8 cellular contexts compared by ENCODE assay signal in the genomic region with DNA sequence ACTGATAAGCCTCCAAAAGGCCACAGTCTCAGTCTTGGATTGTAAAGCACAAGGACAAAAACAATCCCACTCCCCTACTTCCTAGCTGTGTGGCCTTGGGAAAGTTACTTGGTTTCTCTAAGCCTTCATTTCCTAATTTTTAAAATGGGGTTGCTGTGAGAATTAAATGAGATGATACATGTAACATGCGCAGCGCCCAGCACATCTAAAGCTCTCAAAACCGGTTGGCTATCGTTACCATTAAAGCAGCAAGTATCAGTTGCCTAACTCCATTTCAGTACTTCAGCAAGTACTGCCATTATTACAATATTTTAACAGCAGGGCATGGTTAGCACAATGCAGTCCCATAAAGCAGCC. TPM values are rescaled to one million over a fixed set of nuclear protein-coding genes. Genes with fewer than 3 reads are reported as not detected.
DNase-seq lines count a peak whose midpoint lies in the region; ATAC-seq and TF ChIP-seq lines count a peak whose summit lies in the region.

No MANE protein-coding gene starts in this region.

- ATAC-seq in natural killer cell = no peak
- no peak for ATAC-seq in natural killer cell treated with Interleukin-12 subunit alpha and Interleukin-12 subunit beta and Interleukin-15 and Interleukin-18, amount 100 ng/mL, for 72 hours
- ATAC-seq in GM21717 (IDR thresholded peaks at IDR 0.05; ENCODE audit: unreplicated experiment) = no peak

- intact Hi-C loops in natural killer cell (cut with micrococcal nuclease) = no loop called here

- H3K27ac ChIP-seq in brain microvascular endothelial cell = no peak overlapping the region

- H3K9me3 Mint-ChIP-seq in natural killer cell (no peaks in the 10 kb centered on the region), mesothelial cell of epicardium (no peaks in the 10 kb centered on the region)
- no peaks in the 10 kb centered on the region for H3K9me3 Mint-ChIP-seq in natural killer cell treated with Interleukin-12 subunit alpha and Interleukin-12 subunit beta and Interleukin-15 and Interleukin-18, amount 100 ng/mL, for 72 hours

- H3K27me3 ChIP-seq in brain microvascular endothelial cell (replicated peaks) = peaks cover 30% of the 10 kb centered on the region

- TF ChIP-seq CTCF in natural killer cell (IDR thresholded peaks at IDR 0.05) (no peak), brain microvascular endothelial cell (IDR thresholded peaks at IDR 0.05; ENCODE audit: low read depth, low read length, missing control alignments) (no peak), mesothelial cell of epicardium (IDR thresholded peaks at IDR 0.05; ENCODE audit: unreplicated experiment) (no peak)

- no peaks in the 10 kb centered on the region for H3K36me3 Mint-ChIP-seq in natural killer cell
- peaks cover 11% of the 10 kb centered on the region for H3K36me3 Mint-ChIP-seq in natural killer cell treated with Interleukin-12 subunit alpha and Interleukin-12 subunit beta and Interleukin-15 and Interleukin-18, amount 100 ng/mL, for 72 hours
- H3K36me3 Mint-ChIP-seq in mesothelial cell of epicardium = no peaks in the 10 kb centered on the region

- no peak for DNase-seq in natural killer cell
- no peak for DNase-seq in natural killer cell treated with Interleukin-12 subunit alpha and Interleukin-12 subunit beta and Interleukin-15 and Interleukin-18, amount 100 ng/mL, for 72 hours (ENCODE audit: low spot score)
- DNase-seq in brain microvascular endothelial cell = no peak
- DNase-seq in mesothelial cell of epicardium (ENCODE audit: low spot score in 2 of 2, unreplicated experiment in 2 of 2) = no peak
- DNase-seq in NOMO-1 treated with DMSO at 0.1 percent for 48 hours (lab: John Stamatoyannopoulos, UW; ENCODE audit: unreplicated experiment) = no peak
- DNase-seq in NCI-H1436 treated with DMSO at 0.1 percent for 48 hours (lab: John Stamatoyannopoulos, UW) = no peak
- DNase-seq in cerebellar cortex (ENCODE audit: low spot score) = no peak

- peaks cover 43 to 66% of the 10 kb centered on the region in 2 donors for H3K27me3 Mint-ChIP-seq in natural killer cell (ENCODE audit: low read depth in 2 of 2)
- H3K27me3 Mint-ChIP-seq in natural killer cell treated with Interleukin-12 subunit alpha and Interleukin-12 subunit beta and Interleukin-15 and Interleukin-18, amount 100 ng/mL, for 72 hours = peaks cover 42 to 66% of the 10 kb centered on the region in 2 donors
- peaks cover 77% of the 10 kb centered on the region for H3K27me3 Mint-ChIP-seq in mesothelial cell of epicardium (ENCODE audit: low read depth)

- H3K36me3 ChIP-seq in brain microvascular endothelial cell (replicated peaks) = no peaks in the 10 kb centered on the region

- peak overlapping the region; percentile 55 for H3K4me3 ChIP-seq in brain microvascular endothelial cell (ENCODE audit: low read depth, low read length)

- H3K4me3 Mint-ChIP-seq in natural killer cell (peak overlapping the region; percentile 57), mesothelial cell of epicardium (peak overlapping the region; percentile 80)
- H3K4me3 Mint-ChIP-seq in natural killer cell treated with Interleukin-12 subunit alpha and Interleukin-12 subunit beta and Interleukin-15 and Interleukin-18, amount 100 ng/mL, for 72 hours = no peak overlapping the region

- H3K27ac Mint-ChIP-seq in natural killer cell = no peak overlapping the region
- no peak overlapping the region for H3K27ac Mint-ChIP-seq in natural killer cell treated with Interleukin-12 subunit alpha and Interleukin-12 subunit beta and Interleukin-15 and Interleukin-18, amount 100 ng/mL, for 72 hours
- no peak overlapping the region for H3K27ac Mint-ChIP-seq in mesothelial cell of epicardium

- H3K4me1 Mint-ChIP-seq in natural killer cell = peaks cover 3 to 4% of the 10 kb centered on the region in 2 donors
- peaks cover 2 to 6% of the 10 kb centered on the region in 2 donors for H3K4me1 Mint-ChIP-seq in natural killer cell treated with Interleukin-12 subunit alpha and Interleukin-12 subunit beta and Interleukin-15 and Interleukin-18, amount 100 ng/mL, for 72 hours (ENCODE audit: low read depth in 2 of 2)
- H3K4me1 Mint-ChIP-seq in mesothelial cell of epicardium = peaks cover 11% of the 10 kb centered on the region

- in situ Hi-C loops in brain microvascular endothelial cell (cut with HindIII; ENCODE audit: low pct_ligation_motif_present, low sequenced_read_pairs) = loop anchor here (25.0 kb wide), 1 partner anchor 267 kb away; no protein-coding TSS in a partner anchor

RNA-seq across cellular contexts. Expression of a gene that starts 1.9 kb away (rescaled TPM):
- total RNA-seq in natural killer cell (under 1 TPM; 0.27 to 0.95 (median 0.52) TPM), mesothelial cell of epicardium (5.0 to 6.2 TPM (median 5.7 TPM) in 3 replicates)
- not detected for total RNA-seq in natural killer cell treated with Interleukin-12 subunit alpha and Interleukin-12 subunit beta and Interleukin-15 and Interleukin-18, amount 100 ng/mL, for 72 hours
